9 cellular contexts compared by ENCODE assay signal in genomic region chr7:82677493-82677892, GRCh38.
A peak's percentile ranks its signal among the peaks of the same experiment; 100 is the strongest.
DNase-seq lines count a peak whose midpoint lies in the region; ATAC-seq and TF ChIP-seq lines count a peak whose summit lies in the region.
"Had no signal": no experiment of that assay in that cellular context is flagged by ENCODE, and none has a peak within 500 bp of the region (broad histone marks: within the 10 kb centered on the region; RNA-seq: fewer than 3 reads in every experiment).

No MANE protein-coding gene starts in this region.

- H3K36me3 ChIP-seq in GM23248 (ENCODE audit: low read depth) (no peaks in the 10 kb centered on the region), tibial nerve (no peaks in the 10 kb centered on the region)
- H3K36me3 ChIP-seq: right lobe of liver had no signal

- no peak for TF ChIP-seq EP300 in tibial nerve (IDR thresholded peaks at IDR 0.05)

- H3K79me2 ChIP-seq in GM23248 (ENCODE audit: insufficient read depth) = no peaks in the 10 kb centered on the region

- H3K4me3 Mint-ChIP-seq in T-helper 1 cell treated with Interleukin-12 subunit alpha and Interleukin-12 subunit beta and Interleukin-4 antibody, amounts not matched to agents 30 μg/mL and 1 μg/mL, for 36 hours = peak overlapping the region; percentile 28

- TF ChIP-seq CTCF in choroid plexus epithelial cell (conservative IDR thresholded peaks at IDR 0.05; ENCODE audit: low read depth, low read length) = no peak
- TF ChIP-seq CTCF in tibial nerve (IDR thresholded peaks at IDR 0.05) = no peak

- H3K4me2 ChIP-seq in GM23248 (ENCODE audit: unreplicated experiment) = no peak overlapping the region

- H3K4me1 Mint-ChIP-seq in T-helper 1 cell treated with Interleukin-12 subunit alpha and Interleukin-12 subunit beta and Interleukin-4 antibody, amounts not matched to agents 30 μg/mL and 1 μg/mL, for 36 hours (ENCODE audit: low read depth) = peaks cover 20% of the 10 kb centered on the region

- H3K4me1 ChIP-seq in GM23248 (ENCODE audit: insufficient read depth) (no peaks in the 10 kb centered on the region), tibial nerve (no peaks in the 10 kb centered on the region)
- H3K4me1 ChIP-seq: right lobe of liver had no signal

- H4K20me1 ChIP-seq in GM23248 (ENCODE audit: insufficient read depth) = no peaks in the 10 kb centered on the region

- H3K9me3 ChIP-seq in GM23248 (ENCODE audit: low read depth) (no peaks in the 10 kb centered on the region), tibial nerve (no peaks in the 10 kb centered on the region)
- H3K9me3 ChIP-seq: right lobe of liver had no signal

- in situ Hi-C loops in GM23248 (cut with MboI) = no loop called here

- peaks cover 6% of the 10 kb centered on the region for H3K9me3 Mint-ChIP-seq in T-helper 1 cell treated with Interleukin-12 subunit alpha and Interleukin-12 subunit beta and Interleukin-4 antibody, amounts not matched to agents 30 μg/mL and 1 μg/mL, for 36 hours

- no peak overlapping the region for H2AFZ ChIP-seq in GM23248

- H3K27me3 ChIP-seq in GM23248 (replicated peaks; ENCODE audit: insufficient read depth) = no peaks in the 10 kb centered on the region; the same call in 1 of the 2 replicates
- no peaks in the 10 kb centered on the region for H3K27me3 ChIP-seq in tibial nerve
- H3K27me3 ChIP-seq: right lobe of liver had no signal

- no peaks in the 10 kb centered on the region for H3F3A ChIP-seq in GM23248 (ENCODE audit: insufficient read depth)

- H3K27ac ChIP-seq in GM23248 = no peak overlapping the region
- no peak overlapping the region for H3K27ac ChIP-seq in tibial nerve
- H3K27ac ChIP-seq: right lobe of liver had no signal

- no peaks in the 10 kb centered on the region for H3K9me2 ChIP-seq in GM23248 (ENCODE audit: insufficient read depth)

- no peak overlapping the region for H3K9ac ChIP-seq in GM23248

- no peaks in the 10 kb centered on the region for H3K27me3 Mint-ChIP-seq in T-helper 1 cell treated with Interleukin-12 subunit alpha and Interleukin-12 subunit beta and Interleukin-4 antibody, amounts not matched to agents 30 μg/mL and 1 μg/mL, for 36 hours (ENCODE audit: low read depth)

- no peak for ATAC-seq in GM21447 (IDR thresholded peaks at IDR 0.05; ENCODE audit: unreplicated experiment)

- no peak for TF ChIP-seq POLR2A in tibial nerve (IDR thresholded peaks at IDR 0.05)

- peak; percentile 17 for DNase-seq in GDM1 (lab: John Stamatoyannopoulos, UW)
- DNase-seq in GM23248 = peak; percentile 36
- peak; percentile 47 for DNase-seq in choroid plexus epithelial cell (ENCODE audit: low read depth)
- DNase-seq in AG08395 (ENCODE audit: low spot score) = no peak
- no peak for DNase-seq in tibial nerve (ENCODE audit: low spot score in 2 of 2)
- no peak for DNase-seq in iPS-NIHi7 (ENCODE audit: extremely low spot score)
- DNase-seq: right lobe of liver had no signal

- 13 to 14% methylated on average over 2 of the region's 2 CpGs for WGBS in GM23248 (ENCODE audit: low coverage in 1 of 2, low lambda C conversion rate in 2 of 2, missing lambda C conversion rate in 2 of 2), 2 experiments
- WGBS in tibial nerve, 2 donors = 57 to 73% methylated on average over 2 of the region's 2 CpGs

- no peak overlapping the region for H3K4me3 ChIP-seq in GM23248
- no peak overlapping the region for H3K4me3 ChIP-seq in choroid plexus epithelial cell (ENCODE audit: low read depth, low read length)
- no peak overlapping the region for H3K4me3 ChIP-seq in tibial nerve
- H3K4me3 ChIP-seq: right lobe of liver had no signal

- peak overlapping the region; percentile 81 for H3K27ac Mint-ChIP-seq in T-helper 1 cell treated with Interleukin-12 subunit alpha and Interleukin-12 subunit beta and Interleukin-4 antibody, amounts not matched to agents 30 μg/mL and 1 μg/mL, for 36 hours

- peaks cover 2% of the 10 kb centered on the region for H3K36me3 Mint-ChIP-seq in T-helper 1 cell treated with Interleukin-12 subunit alpha and Interleukin-12 subunit beta and Interleukin-4 antibody, amounts not matched to agents 30 μg/mL and 1 μg/mL, for 36 hours (ENCODE audit: low read depth)

Comparison
In these comparisons a context has a peak if more than half of its experiments do, and no peak if none do; other contexts are left out.
1. DNase-seq: peak in GDM1 (single experiment), GM23248 (single experiment) and choroid plexus epithelial cell (single experiment); none in AG08395 (single experiment), tibial nerve (0 of 2) and iPS-NIHi7 (single experiment).